Comparison of ENCODE assay signal across 8 cellular contexts in genomic region chr11:71446942-71447688, GRCh38. TPM values are rescaled to one million over a fixed set of nuclear protein-coding genes. Genes with fewer than 3 reads are reported as not detected.
A peak's percentile ranks its signal among the peaks of the same experiment; 100 is the strongest.
DNase-seq lines count a peak whose midpoint lies in the region; ATAC-seq and TF ChIP-seq lines count a peak whose summit lies in the region.

No MANE protein-coding gene starts in this region.

- H3K36me3 ChIP-seq in HUES48 (ENCODE audit: control insufficient read depth, insufficient read depth, low read length), result peaks cover 51% of the 10 kb centered on the region
- H3K36me3 ChIP-seq in heart right ventricle, result peaks cover 0 to 31% (median 0%) of the 10 kb centered on the region in 9 donors

- no peaks in the 10 kb centered on the region for H3K27me3 ChIP-seq in HUES48 (ENCODE audit: control insufficient read depth, insufficient read depth, low read length)
- no peaks in the 10 kb centered on the region for H3K27me3 ChIP-seq in heart right ventricle

- WGBS in heart right ventricle, 2 donors, result 52 to 58% methylated on average over 9 of the region's 9 CpGs

- H3K36me3 Mint-ChIP-seq in activated CD8-positive, alpha-beta T cell treated with anti-CD3 and anti-CD28 coated beads for 36 hours (ENCODE audit: low read depth), result peaks cover 73% of the 10 kb centered on the region

- ATAC-seq in activated CD8-positive, alpha-beta T cell treated with anti-CD3 and anti-CD28 coated beads for 36 hours, result no peak
- no peak for ATAC-seq in heart right ventricle
- no peak for ATAC-seq in GM18502 (IDR thresholded peaks at IDR 0.05; ENCODE audit: poor library complexity, unreplicated experiment)

- intact Hi-C loops in activated CD8-positive, alpha-beta T cell treated with anti-CD3 and anti-CD28 coated beads for 36 hours (cut with micrococcal nuclease), result no loop called here
- intact Hi-C loops in heart right ventricle (cut with DNase I), result no loop called here

- H3K9me3 ChIP-seq in HUES48 (ENCODE audit: control insufficient read depth, insufficient read depth, low read length) (no peaks in the 10 kb centered on the region), heart right ventricle (peaks cover 0 to 12% (median 0%) of the 10 kb centered on the region in 11 donors)

- H3K4me3 Mint-ChIP-seq in activated CD8-positive, alpha-beta T cell treated with anti-CD3 and anti-CD28 coated beads for 36 hours, result peak overlapping the region; percentile 98

- H3K4me3 ChIP-seq in AG09309 (ENCODE audit: control insufficient read depth, low read depth, low read length) (peak overlapping the region; percentile 81; the same call in 1 of the 2 replicates), HUES48 (ENCODE audit: low read depth, low read length) (peak overlapping the region; percentile 81), heart right ventricle (peak overlapping the region in 8 of 10 donors; percentile 47 to 86 (median 72))

- CTCF ChIA-PET in activated CD8-positive, alpha-beta T cell treated with anti-CD3 and anti-CD28 coated beads for 36 hours (lab: Charles Lee), result no interaction called here

- H3K4me1 Mint-ChIP-seq in activated CD8-positive, alpha-beta T cell treated with anti-CD3 and anti-CD28 coated beads for 36 hours (ENCODE audit: low read depth), result peaks cover 37% of the 10 kb centered on the region

- POLR2A ChIA-PET in activated CD8-positive, alpha-beta T cell treated with anti-CD3 and anti-CD28 coated beads for 36 hours (lab: Charles Lee), result interaction anchor here (0.8 to 1.8 kb wide), 2 partner anchors 9 to 15 kb away, joined by 4 to 5 read pairs; no protein-coding TSS in a partner anchor

- peak overlapping the region; percentile 68 for H3K27ac ChIP-seq in HUES48 (ENCODE audit: low read depth, low read length)
- peak overlapping the region in 3 of 10 donors; percentile 66 to 82 (median 67) for H3K27ac ChIP-seq in heart right ventricle

- peaks cover 3% of the 10 kb centered on the region for H3K9me3 Mint-ChIP-seq in activated CD8-positive, alpha-beta T cell treated with anti-CD3 and anti-CD28 coated beads for 36 hours

- TF ChIP-seq CTCF in AG09309 (IDR thresholded peaks at IDR 0.05; ENCODE audit: control insufficient read depth, insufficient read depth, low read depth, low read length, missing control alignments), result no peak
- no peak for TF ChIP-seq CTCF in activated CD8-positive, alpha-beta T cell treated with anti-CD3 and anti-CD28 coated beads for 36 hours (IDR thresholded peaks at IDR 0.05)
- no peak for TF ChIP-seq CTCF in heart right ventricle (IDR thresholded peaks at IDR 0.05)

- H3K27ac Mint-ChIP-seq in activated CD8-positive, alpha-beta T cell treated with anti-CD3 and anti-CD28 coated beads for 36 hours, result peak overlapping the region; percentile 72

- H3K27me3 Mint-ChIP-seq in activated CD8-positive, alpha-beta T cell treated with anti-CD3 and anti-CD28 coated beads for 36 hours, result no peaks in the 10 kb centered on the region

- H3K9ac ChIP-seq in HUES48 (ENCODE audit: low read depth, low read length), result peak overlapping the region; percentile 61

- H3K4me1 ChIP-seq in HUES48 (ENCODE audit: control insufficient read depth, insufficient read depth, low read length) (peaks cover 12% of the 10 kb centered on the region), heart right ventricle (peaks cover 4 to 41% (median 18%) of the 10 kb centered on the region in 9 donors)

- DNase-seq in AG09309 (ENCODE audit: low read depth), result peak; percentile 56
- DNase-seq in activated CD8-positive, alpha-beta T cell treated with anti-CD3 and anti-CD28 coated beads for 36 hours, result no peak
- DNase-seq in heart right ventricle, result no peak
- DNase-seq in renal cortical epithelial cell (ENCODE audit: low read depth), result peak; percentile 89
- DNase-seq in COLO668 (lab: John Stamatoyannopoulos, UW; ENCODE audit: unreplicated experiment), result no peak
- DNase-seq in effector CD4-positive, alpha-beta T cell, result no peak

RNA-seq across cellular contexts. Expression of gene DHCR7, which starts 1.1 kb away (rescaled TPM):
- total RNA-seq in activated CD8-positive, alpha-beta T cell treated with anti-CD3 and anti-CD28 coated beads for 36 hours, result 10 to 100 TPM; 66.4 to 68.9 TPM
- total RNA-seq in heart right ventricle, result 10 to 100 TPM; 24.9 to 49.6 (median 31.0) TPM
- polyA plus RNA-seq in heart right ventricle, result 10 to 100 TPM; 13.5 to 16.0 TPM
- 28.0 and 58.7 TPM in 2 replicates for total RNA-seq in renal cortical epithelial cell

RNA-seq across cellular contexts. Expression of gene NADSYN1, which starts 5.9 kb away (rescaled TPM):
- 100 to 1,000 TPM; 115 to 117 TPM for total RNA-seq in activated CD8-positive, alpha-beta T cell treated with anti-CD3 and anti-CD28 coated beads for 36 hours
- total RNA-seq in heart right ventricle, result 10 to 100 TPM; 13.4 to 31.4 (median 16.0) TPM
- 10 to 100 TPM; 25.6 to 32.0 TPM for polyA plus RNA-seq in heart right ventricle
- total RNA-seq in renal cortical epithelial cell, result 68.9 and 80.6 TPM in 2 replicates

Comparison
In these comparisons a context has a peak if more than half of its experiments do, and no peak if none do; other contexts are left out.
1. DNase-seq: peak in AG09309 (single experiment) and renal cortical epithelial cell (single experiment); none in activated CD8-positive, alpha-beta T cell treated with anti-CD3 and anti-CD28 coated beads for 36 hours (single experiment), heart right ventricle (0 of 2), COLO668 (single experiment) and effector CD4-positive, alpha-beta T cell (single experiment).
2. Peak in every context shown above with its lines, with median percentiles within 50 percentile points of each other: H3K4me3 ChIP-seq.